ENCODE assay signal across 11 cellular contexts in genomic region chr17:5837055-5837491, GRCh38.
A peak's percentile ranks its signal among the peaks of the same experiment; 100 is the strongest.
DNase-seq lines count a peak whose midpoint lies in the region; FAIRE-seq and TF ChIP-seq lines count a peak whose summit lies in the region.
"Had no signal": no experiment of that assay in that cellular context is flagged by ENCODE, and none has a peak within 500 bp of the region (broad histone marks: within the 10 kb centered on the region; RNA-seq: fewer than 3 reads in every experiment).

No MANE protein-coding gene starts in this region.

- peak overlapping the region; percentile 87 for H3K27ac ChIP-seq in keratinocyte (ENCODE audit: control insufficient read depth, insufficient read depth, low read length)
- H3K27ac ChIP-seq in small intestine (ENCODE audit: low read depth in 1 of 2, low read length in 1 of 2), result no peak overlapping the region
- H3K27ac ChIP-seq: transverse colon had no signal

- WGBS in small intestine, 3 donors, result 72 to 90% (median 77%) methylated on average over 4 of the region's 4 CpGs

- H3K9me3 ChIP-seq in keratinocyte (ENCODE audit: control insufficient read depth, low read depth, low read length) (no peaks in the 10 kb centered on the region), small intestine (ENCODE audit: control insufficient read depth, low read depth) (no peaks in the 10 kb centered on the region)
- H3K9me3 ChIP-seq: transverse colon had no signal

- no peaks in the 10 kb centered on the region for H3K79me2 ChIP-seq in keratinocyte (ENCODE audit: control insufficient read depth, insufficient read depth, low read length)

- FAIRE-seq in keratinocyte (lab: Jason Lieb, UNC) (peak; percentile 93), small intestine (lab: Jason Lieb, UNC) (no peak)

- H3K27me3 ChIP-seq in keratinocyte (ENCODE audit: control insufficient read depth, extremely low read depth, insufficient read depth, low read length) (no peaks in the 10 kb centered on the region), small intestine (ENCODE audit: control insufficient read depth in 2 of 2, insufficient read depth in 2 of 2, low read length in 2 of 2) (no peaks in the 10 kb centered on the region)

- H3K4me3 ChIP-seq in astrocyte of the spinal cord (ENCODE audit: low read depth, low read length) (no peak overlapping the region), keratinocyte (ENCODE audit: control insufficient read depth in 2 of 3, extremely low read depth in 1 of 3, insufficient read depth in 2 of 3, low read depth in 1 of 3, low read length in 3 of 3) (no peak overlapping the region), small intestine (ENCODE audit: low read depth in 1 of 2, low read length in 2 of 2) (no peak overlapping the region)
- H3K4me3 ChIP-seq: transverse colon had no signal

- H3K9me1 ChIP-seq in keratinocyte (ENCODE audit: control insufficient read depth, extremely low read depth, insufficient read depth, low read length), result no peaks in the 10 kb centered on the region

- H4K20me1 ChIP-seq in keratinocyte (ENCODE audit: control insufficient read depth, extremely low read depth, insufficient read depth, low read length), result no peaks in the 10 kb centered on the region

- dilution Hi-C loops in keratinocyte (cut with MboI; ENCODE audit: extremely low pct_ligation_motif_present, low sequenced_read_pairs), result no loop called here

- H3K4me1 ChIP-seq in keratinocyte (ENCODE audit: control insufficient read depth, extremely low read depth, insufficient read depth, low read length) (peaks cover 44% of the 10 kb centered on the region), small intestine (ENCODE audit: control insufficient read depth in 2 of 2, insufficient read depth in 1 of 2, low read depth in 1 of 2, low read length in 1 of 2) (no peaks in the 10 kb centered on the region)
- H3K4me1 ChIP-seq: transverse colon had no signal

- H2AFZ ChIP-seq in keratinocyte (ENCODE audit: control insufficient read depth, low read length), result no peak overlapping the region

- TF ChIP-seq CTCF in astrocyte of the spinal cord (IDR thresholded peaks at IDR 0.05; ENCODE audit: low read depth, low read length) (no peak), keratinocyte (optimal IDR thresholded peaks at IDR 0.05 in 1 of 3, IDR thresholded peaks at IDR 0.05 in 1 of 3, conservative IDR thresholded peaks at IDR 0.05 in 1 of 3; ENCODE audit: extremely low read depth in 1 of 3, insufficient read depth in 2 of 3, low read length in 3 of 3) (no peak)

- H3K36me3 ChIP-seq in keratinocyte (ENCODE audit: control insufficient read depth in 2 of 2, extremely low read depth in 1 of 2, insufficient read depth in 2 of 2, low read length in 2 of 2) (no peaks in the 10 kb centered on the region), small intestine (ENCODE audit: control insufficient read depth in 2 of 2, insufficient read depth in 2 of 2, low read length in 2 of 2) (no peaks in the 10 kb centered on the region)
- H3K36me3 ChIP-seq: transverse colon had no signal

- peak overlapping the region; percentile 15 for H3K4me2 ChIP-seq in keratinocyte (ENCODE audit: control insufficient read depth, extremely low read depth, insufficient read depth, low read depth, low read length)

- H3K9ac ChIP-seq in keratinocyte (ENCODE audit: control insufficient read depth, extremely low read depth, insufficient read depth, low read length), result peak overlapping the region; percentile 43

- peak; percentile 84 for DNase-seq in ACHN
- peak; percentile 94 for DNase-seq in HT1080 (ENCODE audit: low read depth)
- peak; percentile 43 for DNase-seq in astrocyte of the spinal cord (ENCODE audit: low read depth, low spot score)
- peak; percentile 90 for DNase-seq in keratinocyte (ENCODE audit: low read depth, low spot score)
- no peak for DNase-seq in activated T-cell treated with anti-CD3 and anti-CD28 coated beads, Interleukin-2, amount 50 U/mL, for 1 hour
- DNase-seq in small intestine, result no peak
- DNase-seq in OCI-M1 (lab: John Stamatoyannopoulos, UW), result no peak
- no peak for DNase-seq in NCI-H1105 (lab: John Stamatoyannopoulos, UW)
- DNase-seq: effector CD8-positive, alpha-beta T cell; NCI-H2029; transverse colon had no signal

- in situ Hi-C loops in ACHN (cut with HindIII; ENCODE audit: low pct_ligation_motif_present, low pct_unique_long_range_greater_than_20kb, low sequenced_read_pairs), result no loop called here
- in situ Hi-C loops in astrocyte of the spinal cord (cut with HindIII; ENCODE audit: low sequenced_read_pairs), result no loop called here

Comparison
In these comparisons a context has a peak if more than half of its experiments do, and no peak if none do; other contexts are left out.
1. DNase-seq: peak in ACHN (single experiment), HT1080 (single experiment), astrocyte of the spinal cord (single experiment) and keratinocyte (single experiment); none in activated T-cell treated with anti-CD3 and anti-CD28 coated beads, Interleukin-2, amount 50 U/mL, for 1 hour (single experiment), small intestine (single experiment), OCI-M1 (single experiment) and NCI-H1105 (single experiment).